ENCODE assay signal across 8 cellular contexts in the genomic region with DNA sequence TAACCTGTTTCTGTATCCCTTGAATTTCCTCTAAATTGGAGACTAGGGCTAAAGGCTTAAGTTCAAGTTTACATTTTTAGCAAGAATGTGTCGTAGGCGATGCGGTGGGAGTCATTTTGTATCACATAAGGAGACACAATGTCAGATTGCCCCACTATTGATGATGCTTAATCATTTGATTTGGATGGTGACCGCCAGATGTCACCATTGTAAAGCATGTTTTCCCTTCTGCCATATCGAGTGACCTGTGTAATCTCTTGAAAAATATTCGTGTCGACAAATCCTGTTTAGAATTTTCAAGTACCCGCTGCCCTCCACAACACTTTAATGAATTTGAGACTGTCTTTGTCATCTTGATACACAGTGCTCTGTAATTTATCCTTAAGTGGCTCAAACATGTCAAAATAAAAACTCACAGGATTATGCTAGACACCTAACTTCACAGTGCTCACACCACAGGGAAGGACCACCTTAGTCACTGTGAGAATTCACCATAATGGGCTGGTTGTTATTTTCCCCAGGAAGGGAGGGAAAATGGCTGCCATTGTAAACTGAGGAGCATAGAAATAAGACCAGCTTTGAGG. TPM values are rescaled to one million over a fixed set of nuclear protein-coding genes. Genes with fewer than 3 reads are reported as not detected.
A peak's percentile ranks its signal among the peaks of the same experiment; 100 is the strongest.
DNase-seq lines count a peak whose midpoint lies in the region; ATAC-seq, FAIRE-seq and TF ChIP-seq lines count a peak whose summit lies in the region.

No MANE protein-coding gene starts in this region.

- H3K9ac ChIP-seq in GM12878 (ENCODE audit: control insufficient read depth, insufficient read depth, low read length): no peak overlapping the region

- no peaks in the 10 kb centered on the region for H4K20me1 ChIP-seq in GM12878 (ENCODE audit: control insufficient read depth, insufficient read depth)

- H2AFZ ChIP-seq in GM12878 (ENCODE audit: control insufficient read depth, low read depth, low read length): no peak overlapping the region

- 22% methylated on average over 8 of the region's 8 CpGs for WGBS in GM12878 (ENCODE audit: insufficient coverage, insufficient replicate concordance, low lambda C conversion rate, missing lambda C conversion rate)

- peak; percentile 42 for FAIRE-seq in GM12892 (lab: Jason Lieb, UNC)
- peak; percentile 64 for FAIRE-seq in GM12878 (lab: Jason Lieb, UNC)

- TF ChIP-seq CTCF in AG09319 (IDR thresholded peaks at IDR 0.05; ENCODE audit: low read depth, low read length) (peak; percentile 30), GM12878 (IDR thresholded peaks at IDR 0.05 in 2 of 3, conservative IDR thresholded peaks at IDR 0.05 in 1 of 3; ENCODE audit: control insufficient read depth in 2 of 3, extremely low read depth in 1 of 3, insufficient read depth in 1 of 3, low read depth in 3 of 3, low read length in 3 of 3) (peak; percentile 32 to 47 (median 45); a peak in 4 of 6 replicates)

- intact Hi-C loops in GM12878 (cut with micrococcal nuclease; ENCODE audit: unreplicated experiment): loop anchor here (5.0 to 10.0 kb wide), 3 partner anchors 187 to 730 kb away; no protein-coding TSS in a partner anchor

- POLR2A ChIA-PET in GM12878 (lab: Charles Lee): no interaction called here

- SMC1A ChIA-PET in GM12878 (lab: Charles Lee; ENCODE audit: uncharacterized antibody, unreplicated experiment): no interaction called here

- no peaks in the 10 kb centered on the region for H3K27me3 ChIP-seq in GM12878 (replicated peaks in 1 of 2; ENCODE audit: control insufficient read depth in 2 of 2, insufficient read depth in 2 of 2, low read length in 1 of 2)

- no peak overlapping the region for H3K27ac ChIP-seq in GM12878 (ENCODE audit: control insufficient read depth, insufficient read depth)

- ATAC-seq in GM12878 (peak; percentile 69), GM21360 (IDR thresholded peaks at IDR 0.05; ENCODE audit: unreplicated experiment) (no peak), GM18505 (IDR thresholded peaks at IDR 0.05; ENCODE audit: unreplicated experiment) (no peak), GM18858 (IDR thresholded peaks at IDR 0.05; ENCODE audit: unreplicated experiment) (no peak)

- H3K4me2 ChIP-seq in GM12878 (ENCODE audit: control insufficient read depth, insufficient read depth): no peak overlapping the region

- no peaks in the 10 kb centered on the region for H3K36me3 ChIP-seq in GM12878 (ENCODE audit: control insufficient read depth in 2 of 2, insufficient read depth in 2 of 2, low read length in 1 of 2)

- DNase-seq in AG09319 (ENCODE audit: extremely low read depth, low read depth): no peak
- DNase-seq in GM12892 (ENCODE audit: insufficient read length): no peak
- DNase-seq in NCI-H345 treated with DMSO at 0.1 percent for 48 hours (lab: John Stamatoyannopoulos, UW; ENCODE audit: unreplicated experiment): peak; percentile 47
- no peak for DNase-seq in GM12878 (ENCODE audit: low read depth, low spot score)
- peak; percentile 49 for DNase-seq in myocyte (ENCODE audit: low read depth)

- TF ChIP-seq RAD21 in GM12878 (IDR thresholded peaks at IDR 0.05; ENCODE audit: insufficient read depth, low read depth, low read length): peak; percentile 70

- no TSS peak for BruUV-seq in GM12878 (replicated peaks; lab: Mats Ljungman, UMichigan)

- in situ Hi-C loops in GM12878 (cut with MboI): no loop called here

- no peaks in the 10 kb centered on the region for H3K4me1 ChIP-seq in GM12878 (ENCODE audit: control insufficient read depth, insufficient read depth, low read length)

- no peaks in the 10 kb centered on the region for H3K79me2 ChIP-seq in GM12878 (ENCODE audit: control insufficient read depth, insufficient read depth, low read length)

- no peaks in the 10 kb centered on the region; the same call in 2 of the 3 replicates for H3K9me3 ChIP-seq in GM12878 (replicated peaks; ENCODE audit: control insufficient read depth, insufficient read depth, low read length)

- no peak for TF ChIP-seq EP300 in GM12878 (IDR thresholded peaks at IDR 0.05; ENCODE audit: borderline replicate concordance in 1 of 2, control insufficient read depth in 1 of 2, low read depth in 2 of 2, low read length in 2 of 2)

- TF ChIP-seq POLR2A in GM12892 (IDR thresholded peaks at IDR 0.05; ENCODE audit: low read depth, low read length) (no peak), GM12878 (IDR thresholded peaks at IDR 0.05; ENCODE audit: low read depth, low read length) (no peak), GM18505 (IDR thresholded peaks at IDR 0.05; ENCODE audit: borderline replicate concordance, extremely low read depth, insufficient read depth, insufficient read length) (no peak)

- CTCF ChIA-PET in GM12878 (lab: Yijun Ruan, JAX): interaction anchor here (1.3 kb wide), 1 partner anchor 27 kb away, joined by 3 read pairs; no protein-coding TSS in a partner anchor

- H3K4me3 ChIP-seq in GM12878: no peak overlapping the region

- RAD21 ChIA-PET in GM12878 (lab: Charles Lee; ENCODE audit: unreplicated experiment): no interaction called here

TF ChIP-seq in GM12878, 131 proteins besides CTCF, POLR2A, EP300 and RAD21:
- TF ChIP-seq NFIC (IDR thresholded peaks at IDR 0.05; ENCODE audit: low read depth, low read length) (no peak), SMC3 (IDR thresholded peaks at IDR 0.05; ENCODE audit: borderline replicate concordance, low read length) (peak; percentile 36; the same call in 1 of the 2 replicates)
- TF ChIP-seq, protein P1, sequence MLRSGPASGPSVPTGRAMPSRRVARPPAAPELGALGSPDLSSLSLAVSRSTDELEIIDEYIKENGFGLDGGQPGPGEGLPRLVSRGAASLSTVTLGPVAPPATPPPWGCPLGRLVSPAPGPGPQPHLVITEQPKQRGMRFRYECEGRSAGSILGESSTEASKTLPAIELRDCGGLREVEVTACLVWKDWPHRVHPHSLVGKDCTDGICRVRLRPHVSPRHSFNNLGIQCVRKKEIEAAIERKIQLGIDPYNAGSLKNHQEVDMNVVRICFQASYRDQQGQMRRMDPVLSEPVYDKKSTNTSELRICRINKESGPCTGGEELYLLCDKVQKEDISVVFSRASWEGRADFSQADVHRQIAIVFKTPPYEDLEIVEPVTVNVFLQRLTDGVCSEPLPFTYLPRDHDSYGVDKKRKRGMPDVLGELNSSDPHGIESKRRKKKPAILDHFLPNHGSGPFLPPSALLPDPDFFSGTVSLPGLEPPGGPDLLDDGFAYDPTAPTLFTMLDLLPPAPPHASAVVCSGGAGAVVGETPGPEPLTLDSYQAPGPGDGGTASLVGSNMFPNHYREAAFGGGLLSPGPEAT (IDR thresholded peaks at IDR 0.05; ENCODE audit: low read depth): no peak
- TF ChIP-seq, protein P2, sequence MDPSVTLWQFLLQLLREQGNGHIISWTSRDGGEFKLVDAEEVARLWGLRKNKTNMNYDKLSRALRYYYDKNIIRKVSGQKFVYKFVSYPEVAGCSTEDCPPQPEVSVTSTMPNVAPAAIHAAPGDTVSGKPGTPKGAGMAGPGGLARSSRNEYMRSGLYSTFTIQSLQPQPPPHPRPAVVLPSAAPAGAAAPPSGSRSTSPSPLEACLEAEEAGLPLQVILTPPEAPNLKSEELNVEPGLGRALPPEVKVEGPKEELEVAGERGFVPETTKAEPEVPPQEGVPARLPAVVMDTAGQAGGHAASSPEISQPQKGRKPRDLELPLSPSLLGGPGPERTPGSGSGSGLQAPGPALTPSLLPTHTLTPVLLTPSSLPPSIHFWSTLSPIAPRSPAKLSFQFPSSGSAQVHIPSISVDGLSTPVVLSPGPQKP (IDR thresholded peaks at IDR 0.05; ENCODE audit: low read depth, low read length): no peak

RNA-seq across cellular contexts. Expression of a gene that starts 34.5 kb away (rescaled TPM):
- not detected for polyA plus RNA-seq in GM12892 (2012; ENCODE audit: missing spikeins)
- not detected in 2 replicates for total RNA-seq in GM12878 (2013; cell fraction: nucleolus; rRNA removed)
- total RNA-seq in GM12878 (2014; rRNA removed) (not detected in 2 replicates), GM12878 (2014; rRNA removed; fragmentation: Illumina TruSeq; extraction: Trizol) (not detected in 2 replicates), GM12878 (2021) (not detected in 2 replicates), myocyte (not detected in 2 replicates)
- polyA plus RNA-seq in GM12878 (2011; ENCODE audit: low read depth): not detected
- polyA plus RNA-seq in GM12878 (2011; rRNA removed) (not detected in 2 replicates), GM12878 (2014; fragmentation: Illumina TruSeq; extraction: Trizol) (not detected in 2 replicates), GM12878 (2014; fragmentation: Nextera tagmentation; extraction: Ambion mirVana) (not detected), GM12878 (2014; rRNA removed) (not detected in 2 replicates), GM12878 (2016; fragmentation: Nextera tagmentation; extraction: Ambion mirVana) (not detected)
- polyA plus RNA-seq in GM12878 (2011; cell fraction: cytosol; rRNA removed): not detected in 2 replicates
- polyA plus RNA-seq in GM12878 (2011; cell fraction: nucleus; rRNA removed): not detected in 2 replicates
- polyA plus RNA-seq in GM12878 (2012): not detected in 2 replicates
- polyA minus RNA-seq in GM12878 (2011; rRNA and poly(A)+ RNA removed): not detected in 2 replicates
- not detected in 2 replicates for polyA minus RNA-seq in GM12878 (2011; cell fraction: cytosol; rRNA and poly(A)+ RNA removed)
- polyA minus RNA-seq in GM12878 (2011; cell fraction: nucleus; rRNA and poly(A)+ RNA removed): not detected in 2 replicates
- polyA plus RNA-seq in myocyte (2012): 0.05 TPM

Comparison
In these comparisons a context has a peak if more than half of its experiments do, and no peak if none do; other contexts are left out.
1. DNase-seq: peak in NCI-H345 treated with DMSO at 0.1 percent for 48 hours (single experiment) and myocyte (single experiment); none in AG09319 (single experiment), GM12892 (single experiment) and GM12878 (single experiment).